Comparison of ENCODE assay signal across 28 cellular contexts in genomic region chr11:119942583-119943338, GRCh38.
DNase-seq lines count a peak whose midpoint lies in the region; ATAC-seq and TF ChIP-seq lines count a peak whose summit lies in the region.
"Had no signal": no experiment of that assay in that cellular context is flagged by ENCODE, and none has a peak within 500 bp of the region (broad histone marks: within the 10 kb centered on the region; RNA-seq: fewer than 3 reads in every experiment).

No MANE protein-coding gene starts in this region.

- no peak overlapping the region for H2AFZ ChIP-seq in GM23248
- no peak overlapping the region for H2AFZ ChIP-seq in neural progenitor cell (replicated peaks)

- ATAC-seq in Right ventricle myocardium superior (ENCODE audit: poor library complexity) = no peak
- ATAC-seq: heart left ventricle; Panc1; stimulated activated memory B cell treated with anti-CD40 and anti-IgM and Interleukin-4, amounts not matched to agents 10 μg/mL and 1 μg/mL and 100 μg/mL, for 72 hours had no signal

- H3K9me2 ChIP-seq in GM23248 (ENCODE audit: insufficient read depth) = no peaks in the 10 kb centered on the region

- peaks cover 13% of the 10 kb centered on the region for H3K27me3 Mint-ChIP-seq in neural progenitor cell (ENCODE audit: insufficient read depth, low read depth)
- peaks cover 11% of the 10 kb centered on the region for H3K27me3 Mint-ChIP-seq in activated CD4-positive, alpha-beta memory T cell treated with anti-CD3 and anti-CD28 coated beads for 36 hours

- POLR2A ChIA-PET in activated CD4-positive, alpha-beta memory T cell treated with anti-CD3 and anti-CD28 coated beads for 36 hours (lab: Charles Lee) = no interaction called here

- DNase-seq in GM23248 (peak; percentile 53), NCI-H69 (lab: John Stamatoyannopoulos, UW) (peak; percentile 44), fibroblast of gingiva (ENCODE audit: low read depth) (peak; percentile 3), neural progenitor cell (ENCODE audit: low spot score) (no peak), Right ventricle myocardium superior (no peak), amniotic stem cell (lab: John Stamatoyannopoulos, UW) (no peak)
- DNase-seq in activated CD4-positive, alpha-beta memory T cell treated with anti-CD3 and anti-CD28 coated beads for 36 hours = no peak
- DNase-seq: activated CD4-positive, alpha-beta T cell treated with anti-CD3 and anti-CD28 coated beads, Interleukin-2, amount 50 U/mL, for 4 hours; activated CD4-positive, CD25-positive, alpha-beta regulatory T cell; activated effector memory CD4-positive, alpha-beta T cell treated with Interleukin-2 at 50 U/mL for 16 hours; activated naive CD8-positive, alpha-beta T cell treated with anti-CD3 and anti-CD28 coated beads, Interleukin-2, amount 10 ng/mL, durations not matched to agents 7 days and 5 days; cerebellar nuclear complex; dorsolateral prefrontal cortex; heart left ventricle; kidney glomerular epithelial cell; NCI-H1105; NCI-H1930; NCI-H526 treated with DMSO at 0.1 percent for 48 hours; right lobe of liver; SJCRH30; stimulated activated CD4-positive, alpha-beta T cell treated with anti-CD3 and anti-CD28 coated beads, Interleukin-4, amount 100 ng/mL, for 4 hours; T-helper 1 cell; testis; uterus had no signal

- H3F3A ChIP-seq in GM23248 (ENCODE audit: insufficient read depth) = no peaks in the 10 kb centered on the region
- no peaks in the 10 kb centered on the region for H3F3A ChIP-seq in neural progenitor cell (ENCODE audit: low read depth)

- H3K27ac Mint-ChIP-seq in neural progenitor cell = peak overlapping the region; percentile 81
- H3K27ac Mint-ChIP-seq in activated CD4-positive, alpha-beta memory T cell treated with anti-CD3 and anti-CD28 coated beads for 36 hours = no peak overlapping the region
- H3K27ac Mint-ChIP-seq: activated naive CD8-positive, alpha-beta T cell treated with anti-CD3 and anti-CD28 coated beads, Interleukin-2, amount 10 ng/mL, durations not matched to agents 7 days and 5 days; stimulated activated memory B cell treated with anti-CD40 and anti-IgM and Interleukin-4, amounts not matched to agents 10 μg/mL and 1 μg/mL and 100 μg/mL, for 72 hours had no signal

- H3K36me3 Mint-ChIP-seq in neural progenitor cell = no peaks in the 10 kb centered on the region
- no peaks in the 10 kb centered on the region for H3K36me3 Mint-ChIP-seq in activated CD4-positive, alpha-beta memory T cell treated with anti-CD3 and anti-CD28 coated beads for 36 hours
- H3K36me3 Mint-ChIP-seq: activated naive CD8-positive, alpha-beta T cell treated with anti-CD3 and anti-CD28 coated beads, Interleukin-2, amount 10 ng/mL, durations not matched to agents 7 days and 5 days; stimulated activated memory B cell treated with anti-CD40 and anti-IgM and Interleukin-4, amounts not matched to agents 10 μg/mL and 1 μg/mL and 100 μg/mL, for 72 hours had no signal

- no peak for TF ChIP-seq CTCF in neural progenitor cell (IDR thresholded peaks at IDR 0.05)

- no peaks in the 10 kb centered on the region for H3K36me3 ChIP-seq in GM23248 (ENCODE audit: low read depth)
- no peaks in the 10 kb centered on the region for H3K36me3 ChIP-seq in neural progenitor cell
- H3K36me3 ChIP-seq: heart left ventricle, right lobe of liver, SJCRH30, uterus had no signal

- H3K27ac ChIP-seq in GM23248 (no peak overlapping the region), neural progenitor cell (no peak overlapping the region)
- H3K27ac ChIP-seq: C4-2B, dorsolateral prefrontal cortex, heart left ventricle, right lobe of liver, SJCRH30, testis, uterus had no signal

- peaks cover 4% of the 10 kb centered on the region for H3K27me3 ChIP-seq in GM23248 (replicated peaks; ENCODE audit: insufficient read depth)
- H3K27me3 ChIP-seq in neural progenitor cell = no peaks in the 10 kb centered on the region
- H3K27me3 ChIP-seq: right lobe of liver, SJCRH30, testis, uterus had no signal

- peak overlapping the region; percentile 25 for H3K4me3 Mint-ChIP-seq in neural progenitor cell
- no peak overlapping the region for H3K4me3 Mint-ChIP-seq in activated CD4-positive, alpha-beta memory T cell treated with anti-CD3 and anti-CD28 coated beads for 36 hours
- H3K4me3 Mint-ChIP-seq: activated naive CD8-positive, alpha-beta T cell treated with anti-CD3 and anti-CD28 coated beads, Interleukin-2, amount 10 ng/mL, durations not matched to agents 7 days and 5 days; stimulated activated memory B cell treated with anti-CD40 and anti-IgM and Interleukin-4, amounts not matched to agents 10 μg/mL and 1 μg/mL and 100 μg/mL, for 72 hours had no signal

- H3K4me2 ChIP-seq in GM23248 (ENCODE audit: unreplicated experiment) = no peak overlapping the region
- H3K4me2 ChIP-seq in neural progenitor cell = no peak overlapping the region

- 62 to 64% methylated on average over 7 of the region's 7 CpGs for whole genome bisulfite sequencing in GM23248 (ENCODE audit: low coverage in 1 of 2, low lambda C conversion rate in 2 of 2, missing lambda C conversion rate in 2 of 2), 2 experiments

- no peaks in the 10 kb centered on the region for H3K9me3 Mint-ChIP-seq in neural progenitor cell
- no peaks in the 10 kb centered on the region for H3K9me3 Mint-ChIP-seq in activated CD4-positive, alpha-beta memory T cell treated with anti-CD3 and anti-CD28 coated beads for 36 hours
- H3K9me3 Mint-ChIP-seq: activated naive CD8-positive, alpha-beta T cell treated with anti-CD3 and anti-CD28 coated beads, Interleukin-2, amount 10 ng/mL, durations not matched to agents 7 days and 5 days; stimulated activated memory B cell treated with anti-CD40 and anti-IgM and Interleukin-4, amounts not matched to agents 10 μg/mL and 1 μg/mL and 100 μg/mL, for 72 hours had no signal

- CTCF ChIA-PET in activated CD4-positive, alpha-beta memory T cell treated with anti-CD3 and anti-CD28 coated beads for 36 hours (lab: Charles Lee) = no interaction called here

- peaks cover 23% of the 10 kb centered on the region for H3K4me1 Mint-ChIP-seq in neural progenitor cell
- no peaks in the 10 kb centered on the region for H3K4me1 Mint-ChIP-seq in activated CD4-positive, alpha-beta memory T cell treated with anti-CD3 and anti-CD28 coated beads for 36 hours (ENCODE audit: low read depth)
- H3K4me1 Mint-ChIP-seq: activated naive CD8-positive, alpha-beta T cell treated with anti-CD3 and anti-CD28 coated beads, Interleukin-2, amount 10 ng/mL, durations not matched to agents 7 days and 5 days; stimulated activated memory B cell treated with anti-CD40 and anti-IgM and Interleukin-4, amounts not matched to agents 10 μg/mL and 1 μg/mL and 100 μg/mL, for 72 hours had no signal

- H3K4me3 ChIP-seq in GM23248 (no peak overlapping the region), neural progenitor cell (no peak overlapping the region)
- H3K4me3 ChIP-seq: dorsolateral prefrontal cortex, heart left ventricle, lung, right lobe of liver, SJCRH30, testis, uterus had no signal

- intact Hi-C loops in Right ventricle myocardium superior (cut with DNase I) = no loop called here
- intact Hi-C loops in activated CD4-positive, alpha-beta memory T cell treated with anti-CD3 and anti-CD28 coated beads for 36 hours (cut with micrococcal nuclease) = no loop called here

- H3K4me1 ChIP-seq in GM23248 (ENCODE audit: insufficient read depth) = no peaks in the 10 kb centered on the region
- H3K4me1 ChIP-seq in neural progenitor cell = no peaks in the 10 kb centered on the region
- H3K4me1 ChIP-seq: right lobe of liver, SJCRH30, testis, uterus had no signal

- H3K9ac ChIP-seq in GM23248 (no peak overlapping the region), neural progenitor cell (no peak overlapping the region)

- H4K20me1 ChIP-seq in GM23248 (ENCODE audit: insufficient read depth) (no peaks in the 10 kb centered on the region), neural progenitor cell (ENCODE audit: low read depth) (no peaks in the 10 kb centered on the region)

- H3K9me3 ChIP-seq in GM23248 (ENCODE audit: low read depth) = no peaks in the 10 kb centered on the region
- no peaks in the 10 kb centered on the region for H3K9me3 ChIP-seq in neural progenitor cell (ENCODE audit: low read depth)
- H3K9me3 ChIP-seq: heart left ventricle, right lobe of liver, SJCRH30, testis, uterus had no signal

- in situ Hi-C loops in GM23248 (cut with MboI) = no loop called here

- H3K79me2 ChIP-seq in GM23248 (ENCODE audit: insufficient read depth) (no peaks in the 10 kb centered on the region), neural progenitor cell (ENCODE audit: low read depth) (no peaks in the 10 kb centered on the region)

Comparison
In these comparisons a context has a peak if more than half of its experiments do, and no peak if none do; other contexts are left out.
1. DNase-seq: peak in GM23248 (single experiment), NCI-H69 (single experiment) and fibroblast of gingiva (single experiment); none in neural progenitor cell (single experiment), Right ventricle myocardium superior (single experiment), activated CD4-positive, alpha-beta memory T cell treated with anti-CD3 and anti-CD28 coated beads for 36 hours (single experiment) and amniotic stem cell (single experiment).